ENCODE assay signal across 9 cellular contexts in genomic region chr19:46587861-46588260, GRCh38. TPM values are rescaled to one million over a fixed set of nuclear protein-coding genes. Genes with fewer than 3 reads are reported as not detected.
"Had no signal": no experiment of that assay in that cellular context is flagged by ENCODE, and none has a peak within 500 bp of the region (broad histone marks: within the 10 kb centered on the region; RNA-seq: fewer than 3 reads in every experiment).

No MANE protein-coding gene starts in this region.

- H3K4me1 ChIP-seq: HAP-1 had no signal

- H3K9ac ChIP-seq: GM23248 had no signal

- DNase-seq: GM23248, GOT3, H7, HFFc6, KBM-7 had no signal

- H3K9me3 Mint-ChIP-seq: HFFc6 had no signal

- ATAC-seq: HCT116, HepG2 had no signal

- H3K4me3 Mint-ChIP-seq: HFFc6, IgD-negative memory B cell had no signal

- H3K4me3 ChIP-seq: GM23248, HAP-1 had no signal

- H3K27ac Mint-ChIP-seq: HFFc6 had no signal

- H3K36me3 ChIP-seq: HAP-1 had no signal

- H3K27ac ChIP-seq: GM23248 had no signal

RNA-seq across cellular contexts. Expression of gene PTGIR, which starts 37.0 kb away (rescaled TPM):
- polyA plus RNA-seq: HepG2 had no signal

RNA-seq across cellular contexts. Expression of gene GNG8, which starts 48.1 kb away (rescaled TPM):
- polyA plus RNA-seq: GM23248, HepG2, IgD-negative memory B cell had no signal
